Comparison of ENCODE assay signal across 8 cellular contexts in genomic region chr20:25294459-25295385, GRCh38. TPM values are rescaled to one million over a fixed set of nuclear protein-coding genes. Genes with fewer than 3 reads are reported as not detected.
DNase-seq lines count a peak whose midpoint lies in the region; TF ChIP-seq lines count a peak whose summit lies in the region.

No MANE protein-coding gene starts in this region.

- H3K36me3 Mint-ChIP-seq in HFFc6 (ENCODE audit: low read depth) (0 out of 2 replicates have a peak, but pooled peaks cover 5% of the 10 kb centered on the region), neural progenitor cell (peaks cover 7% of the 10 kb centered on the region)

- no peak overlapping the region for H3K4me3 Mint-ChIP-seq in HFFc6
- H3K4me3 Mint-ChIP-seq in neural progenitor cell: no peak overlapping the region

- no peaks in the 10 kb centered on the region for H3K9me2 ChIP-seq in OCI-LY1 (ENCODE audit: low read depth, low read length)

- H3K27me3 ChIP-seq in OCI-LY1 (ENCODE audit: insufficient read depth, low read length) (no peaks in the 10 kb centered on the region), fibroblast of lung (ENCODE audit: control insufficient read depth, insufficient read depth, low read length) (no peaks in the 10 kb centered on the region), neural progenitor cell (no peaks in the 10 kb centered on the region)

- no peak overlapping the region for H3K4me3 ChIP-seq in OCI-LY1 (ENCODE audit: low read depth, low read length, poor library complexity, severe bottlenecking)
- no peak overlapping the region for H3K4me3 ChIP-seq in fibroblast of lung (replicated peaks in 1 of 4; ENCODE audit: control extremely low read depth in 1 of 4, insufficient read depth in 1 of 4, low read depth in 3 of 4, low read length in 4 of 4)
- H3K4me3 ChIP-seq in neural progenitor cell: no peak overlapping the region

- H3K79me2 ChIP-seq in OCI-LY1 (ENCODE audit: insufficient read depth, low read length): no peaks in the 10 kb centered on the region
- no peaks in the 10 kb centered on the region for H3K79me2 ChIP-seq in fibroblast of lung (ENCODE audit: control insufficient read depth, insufficient read depth, low read length)
- no peaks in the 10 kb centered on the region for H3K79me2 ChIP-seq in neural progenitor cell (ENCODE audit: low read depth)

- H3F3A ChIP-seq in OCI-LY1 (ENCODE audit: insufficient read depth, low read length) (no peaks in the 10 kb centered on the region), neural progenitor cell (ENCODE audit: low read depth) (peaks cover 7% of the 10 kb centered on the region)

- H2AFZ ChIP-seq in OCI-LY1 (ENCODE audit: low read length) (no peak overlapping the region), fibroblast of lung (ENCODE audit: low read length) (no peak overlapping the region), neural progenitor cell (replicated peaks) (no peak overlapping the region)

- H3K4me1 ChIP-seq in OCI-LY1 (ENCODE audit: insufficient read depth, low read length, severe bottlenecking) (peaks cover 10% of the 10 kb centered on the region), fibroblast of lung (ENCODE audit: control insufficient read depth, extremely low read depth, insufficient read depth, low read length) (peaks cover 10% of the 10 kb centered on the region), neural progenitor cell (no peaks in the 10 kb centered on the region)

- H4K20me1 ChIP-seq in OCI-LY1 (ENCODE audit: insufficient read depth, low read length) (no peaks in the 10 kb centered on the region), fibroblast of lung (ENCODE audit: control insufficient read depth, extremely low read depth, insufficient read depth, low read length) (no peaks in the 10 kb centered on the region), neural progenitor cell (ENCODE audit: low read depth) (peaks cover 8% of the 10 kb centered on the region)

- H3K4me2 ChIP-seq in OCI-LY1 (ENCODE audit: low read length): peak overlapping the region; percentile 13; the same call in 1 of the 2 replicates
- H3K4me2 ChIP-seq in fibroblast of lung (ENCODE audit: extremely low read depth, insufficient read depth, low read length): no peak overlapping the region
- H3K4me2 ChIP-seq in neural progenitor cell: no peak overlapping the region

- H3K36me3 ChIP-seq in OCI-LY1 (ENCODE audit: insufficient read depth, low read length) (peaks cover 37% of the 10 kb centered on the region; the same call in 1 of the 2 replicates), fibroblast of lung (ENCODE audit: control insufficient read depth, insufficient read depth, low read length) (peaks cover 26% of the 10 kb centered on the region), neural progenitor cell (no peaks in the 10 kb centered on the region)

- peaks cover 7% of the 10 kb centered on the region for H3K27me3 Mint-ChIP-seq in HFFc6 (ENCODE audit: insufficient read depth)
- H3K27me3 Mint-ChIP-seq in neural progenitor cell (ENCODE audit: insufficient read depth, low read depth): peaks cover 2% of the 10 kb centered on the region

- H3K9ac ChIP-seq in OCI-LY1 (ENCODE audit: low read length): no peak overlapping the region
- no peak overlapping the region for H3K9ac ChIP-seq in fibroblast of lung (ENCODE audit: insufficient read depth, low read length)
- H3K9ac ChIP-seq in neural progenitor cell: no peak overlapping the region

- DNase-seq in COR-L47 (lab: John Stamatoyannopoulos, UW) (peak; percentile 41), HFFc6 (peak; percentile 38), fibroblast of lung (ENCODE audit: low read depth in 2 of 2) (peak; percentile 55 to 60), neural progenitor cell (ENCODE audit: low spot score) (peak; percentile 85), cerebellar nuclear complex (lab: John Stamatoyannopoulos, UW) (no peak)
- DNase-seq in activated T-cell treated with anti-CD3 and anti-CD28 coated beads, Interleukin-2, amount 50 U/mL, for 1 hour: peak; percentile 68

- H3K9me3 Mint-ChIP-seq in HFFc6 (no peaks in the 10 kb centered on the region), neural progenitor cell (no peaks in the 10 kb centered on the region)

- H3K4me1 Mint-ChIP-seq in HFFc6 (ENCODE audit: low read depth): peaks cover 8% of the 10 kb centered on the region
- H3K4me1 Mint-ChIP-seq in neural progenitor cell: no peaks in the 10 kb centered on the region

- H3K9me3 ChIP-seq in OCI-LY1 (ENCODE audit: low read length): no peaks in the 10 kb centered on the region
- no peaks in the 10 kb centered on the region for H3K9me3 ChIP-seq in fibroblast of lung (ENCODE audit: control insufficient read depth, insufficient read depth, low read depth, low read length)
- no peaks in the 10 kb centered on the region for H3K9me3 ChIP-seq in neural progenitor cell (ENCODE audit: low read depth)

- peak; percentile 89 for TF ChIP-seq CTCF in HFFc6 (IDR thresholded peaks at IDR 0.05)
- TF ChIP-seq CTCF in OCI-LY1 (IDR thresholded peaks at IDR 0.05; ENCODE audit: low read length): peak; percentile 100
- TF ChIP-seq CTCF in fibroblast of lung (conservative IDR thresholded peaks at IDR 0.05 in 1 of 2, IDR thresholded peaks at IDR 0.05 in 1 of 2; ENCODE audit: low read depth in 1 of 2, low read length in 2 of 2): peak; percentile 92 to 94
- peak; percentile 95 for TF ChIP-seq CTCF in neural progenitor cell (IDR thresholded peaks at IDR 0.05)

- peak overlapping the region; percentile 46 for H3K27ac ChIP-seq in OCI-LY1 (ENCODE audit: low read depth, low read length, poor library complexity, severe bottlenecking)
- no peak overlapping the region for H3K27ac ChIP-seq in fibroblast of lung (ENCODE audit: insufficient read depth, low read length)
- no peak overlapping the region for H3K27ac ChIP-seq in neural progenitor cell
- H3K27ac ChIP-seq in temporal lobe (ENCODE audit: low read depth, low read length): peak overlapping the region; percentile 10

- H3K27ac Mint-ChIP-seq in HFFc6: peak overlapping the region; percentile 43
- H3K27ac Mint-ChIP-seq in neural progenitor cell: no peak overlapping the region

RNA-seq across cellular contexts. Expression of gene PYGB, which starts 46.8 kb away (rescaled TPM):
- 10 to 100 TPM; 65.4 to 75.6 (median 70.2) TPM for total RNA-seq in HFFc6 (2021; fragmentation: NEBNext Ultra II Directional; extraction: Animal tissue kit (Norgen Biotek cat#: 25700))
- total RNA-seq in fibroblast of lung (81.7 and 89.5 TPM in 2 replicates), neural progenitor cell (ENCODE audit: low replicate concordance) (40.9 and 76.7 TPM in 2 replicates), temporal lobe (62.4 TPM)
- polyA plus RNA-seq in fibroblast of lung: 37.0 and 45.9 TPM in 2 replicates
- 68.9 and 88.6 TPM in 2 replicates for polyA plus RNA-seq in fibroblast of lung (2012)
- 127 and 141 TPM in 2 replicates for polyA minus RNA-seq in fibroblast of lung (ENCODE audit: low replicate concordance)

Comparison
In these comparisons a context has a peak if more than half of its experiments do, and no peak if none do; other contexts are left out.
1. DNase-seq: peak in COR-L47 (single experiment), HFFc6 (single experiment), activated T-cell treated with anti-CD3 and anti-CD28 coated beads, Interleukin-2, amount 50 U/mL, for 1 hour (single experiment), fibroblast of lung (2 of 2) and neural progenitor cell (single experiment); none in cerebellar nuclear complex (0 of 2).
2. H3K27ac ChIP-seq: peak in OCI-LY1 (single experiment) and temporal lobe (single experiment); none in fibroblast of lung (single experiment) and neural progenitor cell (single experiment).
3. Peak in every context shown above with its lines, with median percentiles within 50 percentile points of each other: CTCF ChIP-seq.